In the genomic region with DNA sequence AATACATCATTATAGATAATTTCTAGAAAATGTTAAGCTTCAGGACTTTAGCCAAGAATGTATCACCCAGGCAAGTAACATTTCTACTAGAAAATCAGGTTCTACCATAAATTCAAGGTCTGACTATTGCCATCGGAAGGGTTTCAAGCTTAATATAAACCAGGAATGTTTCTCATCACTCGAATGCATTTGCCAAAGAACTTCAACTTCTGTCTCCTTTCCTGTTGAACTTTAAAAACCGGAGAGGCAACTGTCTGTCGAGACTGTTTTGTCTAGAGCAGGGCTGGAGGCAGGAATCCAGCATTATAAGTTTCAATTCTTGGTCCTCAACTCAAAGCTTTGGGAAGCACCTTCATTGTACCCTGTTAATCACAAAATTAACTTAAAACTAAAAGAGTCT, we compare ENCODE assay signal across 24 cellular contexts.
"Had no signal": no experiment of that assay in that cellular context is flagged by ENCODE, and none has a peak within 500 bp of the region (broad histone marks: within the 10 kb centered on the region; RNA-seq: fewer than 3 reads in every experiment).

No MANE protein-coding gene starts in this region.

- H3K27ac ChIP-seq: adrenal gland, Peyer's patch, RWPE1, SJCRH30 had no signal

- H3K9ac ChIP-seq: SK-N-SH had no signal

- H3K4me3 ChIP-seq: adrenal gland, MG63, Peyer's patch, SJCRH30 had no signal

- H3K4me2 ChIP-seq: SK-N-SH had no signal

- H3K27me3 Mint-ChIP-seq: activated CD8-positive, alpha-beta T cell treated with anti-CD3 and anti-CD28 coated beads for 36 hours; activated naive CD4-positive, alpha-beta T cell treated with anti-CD3 and anti-CD28 coated beads, Interleukin-2, amount 10 ng/mL, durations not matched to agents 7 days and 5 days; activated naive CD8-positive, alpha-beta T cell treated with anti-CD3 and anti-CD28 coated beads for 36 hours had no signal

- DNase-seq: activated CD4-positive, alpha-beta T cell treated with anti-CD3 and anti-CD28 coated beads for 4 hours; activated CD8-positive, alpha-beta memory T cell treated with anti-CD3 and anti-CD28 coated beads, Interleukin-2, amount 50 U/mL, for 4 hours; activated CD8-positive, alpha-beta T cell treated with anti-CD3 and anti-CD28 coated beads for 36 hours; activated gamma-delta T cell treated with Interleukin-2 at 50 U/mL for 16 hours; activated naive CD4-positive, alpha-beta T cell treated with anti-CD3 and anti-CD28 coated beads, Interleukin-2, amount 10 ng/mL, durations not matched to agents 7 days and 5 days; activated naive CD8-positive, alpha-beta T cell treated with anti-CD3 and anti-CD28 coated beads for 36 hours; activated T-cell treated with anti-CD3 and anti-CD28 coated beads, Interleukin-2, amount 50 U/mL, for 72 hours; adrenal gland; anterior cingulate cortex; MG63; NCI-H1105; NCI-H1436; NCI-H1694 treated with DMSO at 0.1 percent for 48 hours; NCI-H2029 treated with DMSO at 0.1 percent for 48 hours; NCI-H446; NCI-H524; Peyer's patch; Right ventricle myocardium superior; SJCRH30; SK-N-SH had no signal

- H3K9me3 ChIP-seq: adrenal gland, MG63, Peyer's patch, SJCRH30, SK-N-SH had no signal

- H3K4me3 Mint-ChIP-seq: activated CD8-positive, alpha-beta T cell treated with anti-CD3 and anti-CD28 coated beads for 36 hours; activated naive CD4-positive, alpha-beta T cell treated with anti-CD3 and anti-CD28 coated beads, Interleukin-2, amount 10 ng/mL, durations not matched to agents 7 days and 5 days; activated naive CD8-positive, alpha-beta T cell treated with anti-CD3 and anti-CD28 coated beads for 36 hours; activated T-cell treated with anti-CD3 and anti-CD28 coated beads, Interleukin-2, amount 50 U/mL, for 72 hours; T-helper 1 cell treated with Interleukin-12 subunit alpha and Interleukin-12 subunit beta and Interleukin-4 antibody, amounts not matched to agents 30 μg/mL and 1 μg/mL, for 36 hours had no signal

- H3K27ac Mint-ChIP-seq: activated CD8-positive, alpha-beta T cell treated with anti-CD3 and anti-CD28 coated beads for 36 hours; activated naive CD4-positive, alpha-beta T cell treated with anti-CD3 and anti-CD28 coated beads, Interleukin-2, amount 10 ng/mL, durations not matched to agents 7 days and 5 days; activated naive CD8-positive, alpha-beta T cell treated with anti-CD3 and anti-CD28 coated beads for 36 hours; activated T-cell treated with anti-CD3 and anti-CD28 coated beads, Interleukin-2, amount 50 U/mL, for 72 hours; activated T-helper 2 cell treated with anti-CD3 and anti-CD28 coated beads, Interferon-gamma antibody, Interleukin-2, Interleukin-4, amounts not matched to agents 10 μg/mL and 5 μg/mL and 100 μg/mL, durations not matched to agents 14 hours and 24 hours and 36 hours; T-helper 1 cell treated with Interleukin-12 subunit alpha and Interleukin-12 subunit beta and Interleukin-4 antibody, amounts not matched to agents 30 μg/mL and 1 μg/mL, for 36 hours had no signal

- H3K9me3 Mint-ChIP-seq: activated CD8-positive, alpha-beta T cell treated with anti-CD3 and anti-CD28 coated beads for 36 hours; activated naive CD4-positive, alpha-beta T cell treated with anti-CD3 and anti-CD28 coated beads, Interleukin-2, amount 10 ng/mL, durations not matched to agents 7 days and 5 days; activated naive CD8-positive, alpha-beta T cell treated with anti-CD3 and anti-CD28 coated beads for 36 hours; activated T-cell treated with anti-CD3 and anti-CD28 coated beads, Interleukin-2, amount 50 U/mL, for 72 hours; activated T-helper 2 cell treated with anti-CD3 and anti-CD28 coated beads, Interferon-gamma antibody, Interleukin-2, Interleukin-4, amounts not matched to agents 10 μg/mL and 5 μg/mL and 100 μg/mL, durations not matched to agents 14 hours and 24 hours and 36 hours; T-helper 1 cell treated with Interleukin-12 subunit alpha and Interleukin-12 subunit beta and Interleukin-4 antibody, amounts not matched to agents 30 μg/mL and 1 μg/mL, for 36 hours had no signal

- H3K27me3 ChIP-seq: adrenal gland, MG63, Peyer's patch had no signal

- H3K36me3 ChIP-seq: adrenal gland, MG63, Peyer's patch, SJCRH30 had no signal

- H3K9me2 ChIP-seq: SK-N-SH had no signal

- FAIRE-seq: bronchial epithelial cell had no signal
